In the genomic region with DNA sequence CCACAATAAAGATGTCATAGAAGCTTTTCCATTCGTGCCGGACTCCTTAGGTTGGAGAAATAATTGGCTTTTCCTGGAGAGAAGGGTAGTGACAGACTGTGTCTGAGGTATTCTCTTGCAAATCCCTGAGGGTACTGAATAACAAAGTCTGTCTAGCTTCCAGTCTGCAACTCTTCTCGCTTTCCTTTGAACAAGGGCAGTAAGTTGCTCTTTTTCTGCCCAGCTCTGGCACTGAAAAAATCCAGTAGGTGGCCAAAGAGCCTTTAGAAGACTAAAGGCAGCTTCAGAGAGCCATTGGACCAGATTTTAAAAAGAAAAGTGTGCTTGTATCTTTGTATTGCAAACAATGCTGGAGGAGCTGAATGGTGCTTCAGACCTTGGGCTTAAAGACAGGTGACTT, we compare ENCODE assay signal across 8 cellular contexts. TPM values are rescaled to one million over a fixed set of nuclear protein-coding genes. Genes with fewer than 3 reads are reported as not detected.
DNase-seq lines count a peak whose midpoint lies in the region; ATAC-seq and TF ChIP-seq lines count a peak whose summit lies in the region.

No MANE protein-coding gene starts in this region.

- H3K36me3 ChIP-seq in right atrium auricular region: no peaks in the 10 kb centered on the region

- H3K27me3 ChIP-seq in right atrium auricular region: no peaks in the 10 kb centered on the region

- H3K4me1 Mint-ChIP-seq in stimulated activated effector memory CD8-positive, alpha-beta T cell treated with anti-CD3 and anti-CD28 coated beads, Interleukin-12 subunit alpha, Interleukin-12 subunit beta, amount 100 ng/mL, for 72 hours: peaks cover 30% of the 10 kb centered on the region

- DNase-seq in AG09319 (ENCODE audit: extremely low read depth, low read depth): no peak
- DNase-seq in right atrium auricular region (ENCODE audit: low spot score): no peak
- DNase-seq in stimulated activated effector memory CD8-positive, alpha-beta T cell treated with anti-CD3 and anti-CD28 coated beads, Interleukin-12 subunit alpha, Interleukin-12 subunit beta, amount 100 ng/mL, for 72 hours (ENCODE audit: low spot score in 2 of 2): no peak
- no peak for DNase-seq in SW480 (ENCODE audit: low spot score)

- peak overlapping the region; percentile 16 to 20 for H3K4me3 ChIP-seq in right atrium auricular region

- H3K27ac ChIP-seq in right atrium auricular region: peak overlapping the region in 1 of 2 donors; percentile 23

- no peaks in the 10 kb centered on the region for H3K9me3 ChIP-seq in right atrium auricular region

- peak overlapping the region; percentile 66 for H3K4me3 Mint-ChIP-seq in stimulated activated effector memory CD8-positive, alpha-beta T cell treated with anti-CD3 and anti-CD28 coated beads, Interleukin-12 subunit alpha, Interleukin-12 subunit beta, amount 100 ng/mL, for 72 hours

- peak; percentile 34 for TF ChIP-seq CTCF in AG09319 (IDR thresholded peaks at IDR 0.05; ENCODE audit: low read depth, low read length)
- TF ChIP-seq CTCF in right atrium auricular region (IDR thresholded peaks at IDR 0.05): peak in 1 of 2 donors; percentile 27

- H3K36me3 Mint-ChIP-seq in stimulated activated effector memory CD8-positive, alpha-beta T cell treated with anti-CD3 and anti-CD28 coated beads, Interleukin-12 subunit alpha, Interleukin-12 subunit beta, amount 100 ng/mL, for 72 hours: no peaks in the 10 kb centered on the region

- H3K4me1 ChIP-seq in right atrium auricular region: no peaks in the 10 kb centered on the region

- peak overlapping the region; percentile 69 for H3K27ac Mint-ChIP-seq in stimulated activated effector memory CD8-positive, alpha-beta T cell treated with anti-CD3 and anti-CD28 coated beads, Interleukin-12 subunit alpha, Interleukin-12 subunit beta, amount 100 ng/mL, for 72 hours

- ATAC-seq in GM21515 (IDR thresholded peaks at IDR 0.05; ENCODE audit: unreplicated experiment): peak; percentile 2
- ATAC-seq in SK-N-SH treated with all-trans-retinoic acid at 6 μM for 48 hours: peak; percentile 78
- ATAC-seq in stimulated activated effector memory CD8-positive, alpha-beta T cell treated with anti-CD3 and anti-CD28 coated beads, Interleukin-12 subunit alpha, Interleukin-12 subunit beta, amount 100 ng/mL, for 72 hours: no peak
- ATAC-seq in GM19328 (IDR thresholded peaks at IDR 0.05; ENCODE audit: unreplicated experiment): no peak
- no peak for ATAC-seq in HG02588 (IDR thresholded peaks at IDR 0.05; ENCODE audit: unreplicated experiment)

- no peaks in the 10 kb centered on the region for H3K9me3 Mint-ChIP-seq in stimulated activated effector memory CD8-positive, alpha-beta T cell treated with anti-CD3 and anti-CD28 coated beads, Interleukin-12 subunit alpha, Interleukin-12 subunit beta, amount 100 ng/mL, for 72 hours

TF ChIP-seq in SK-N-SH treated with all-trans-retinoic acid at 6 μM for 48 hours, 23 proteins besides CTCF, POLR2A, EP300 and RAD21:
- TF ChIP-seq CREB5 (CRISPR knock-in tag; IDR thresholded peaks at IDR 0.05; ENCODE audit: low read depth): no peak
- no peak for TF ChIP-seq ISL1 (CRISPR knock-in tag; IDR thresholded peaks at IDR 0.05)
- TF ChIP-seq ZNF70 (CRISPR knock-in tag; IDR thresholded peaks at IDR 0.05): no peak
- TF ChIP-seq RARB (CRISPR knock-in tag; IDR thresholded peaks at IDR 0.05): no peak
- TF ChIP-seq SNAI2 (CRISPR knock-in tag; IDR thresholded peaks at IDR 0.05): no peak

RNA-seq across cellular contexts. Expression of gene RREB1, which starts 20.7 kb away (rescaled TPM):
- 10 to 100 TPM; 25.5 to 30.3 TPM for total RNA-seq in right atrium auricular region

Comparison
In these comparisons a context has a peak if more than half of its experiments do, and no peak if none do; other contexts are left out.
1. ATAC-seq: peak in GM21515 (single experiment) and SK-N-SH treated with all-trans-retinoic acid at 6 μM for 48 hours (single experiment); none in stimulated activated effector memory CD8-positive, alpha-beta T cell treated with anti-CD3 and anti-CD28 coated beads, Interleukin-12 subunit alpha, Interleukin-12 subunit beta, amount 100 ng/mL, for 72 hours (single experiment), GM19328 (single experiment) and HG02588 (single experiment).